10 cellular contexts compared by ENCODE assay signal in the genomic region with DNA sequence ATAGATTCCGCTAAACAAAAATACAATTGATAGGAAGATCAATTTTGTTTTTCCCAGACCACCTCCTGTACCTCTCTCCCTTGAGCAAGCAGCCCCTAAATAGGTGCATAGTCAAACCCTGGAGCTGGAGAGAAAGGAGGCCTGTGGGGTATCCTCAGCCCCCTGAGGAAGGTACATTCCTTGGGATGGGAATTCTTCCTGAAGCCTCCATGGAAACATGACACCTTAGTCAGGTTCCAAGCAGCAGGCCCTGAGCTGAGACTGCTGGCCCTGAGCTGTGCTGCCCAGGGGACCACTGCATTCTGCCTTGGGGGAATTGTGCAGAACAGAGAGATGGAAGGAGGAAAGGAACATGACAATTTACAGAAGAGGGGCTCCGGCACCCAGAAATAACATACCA. TPM values are rescaled to one million over a fixed set of nuclear protein-coding genes. Genes with fewer than 3 reads are reported as not detected.
DNase-seq lines count a peak whose midpoint lies in the region; TF ChIP-seq lines count a peak whose summit lies in the region.
"Had no signal": no experiment of that assay in that cellular context is flagged by ENCODE, and none has a peak within 500 bp of the region (broad histone marks: within the 10 kb centered on the region; RNA-seq: fewer than 3 reads in every experiment).

No MANE protein-coding gene starts in this region.

- peak; percentile 6 for DNase-seq in activated CD4-positive, CD25-positive, alpha-beta regulatory T cell treated with anti-CD3 and anti-CD28 coated beads, Interleukin-2, amount 50 U/mL, for 72 hours
- DNase-seq in activated CD4-positive, CD25-positive, alpha-beta regulatory T cell (lab: John Stamatoyannopoulos, UW): no peak
- DNase-seq in NCI-H69 (lab: John Stamatoyannopoulos, UW) (peak; percentile 18), coronary artery (ENCODE audit: low spot score) (peak; percentile 28), neural progenitor cell (ENCODE audit: low spot score) (peak; percentile 79), dorsolateral prefrontal cortex (no peak), GM03348 (ENCODE audit: low spot score) (no peak), HuH-7.5 (ENCODE audit: low spot score) (no peak)
- DNase-seq: activated CD4-positive, alpha-beta T cell treated with anti-CD3 and anti-CD28 coated beads for 48 hours; NCI-H1105 had no signal

- H3K4me1 Mint-ChIP-seq in neural progenitor cell: peaks cover 62% of the 10 kb centered on the region

- no peak overlapping the region for H2AFZ ChIP-seq in neural progenitor cell (replicated peaks)

- peaks cover 91% of the 10 kb centered on the region for H4K20me1 ChIP-seq in neural progenitor cell (ENCODE audit: low read depth)

- H3K79me2 ChIP-seq in neural progenitor cell (ENCODE audit: low read depth): peaks cover 99% of the 10 kb centered on the region

- peaks cover 12% of the 10 kb centered on the region for H3K36me3 Mint-ChIP-seq in neural progenitor cell

- H3K4me2 ChIP-seq in neural progenitor cell: peak overlapping the region; percentile 65

- H3K27ac Mint-ChIP-seq in neural progenitor cell: peak overlapping the region; percentile 53

- H3K4me3 ChIP-seq in coronary artery (no peak overlapping the region), neural progenitor cell (peak overlapping the region; percentile 18), dorsolateral prefrontal cortex (no peak overlapping the region)

- TF ChIP-seq CTCF in coronary artery (IDR thresholded peaks at IDR 0.05): no peak
- TF ChIP-seq CTCF in neural progenitor cell (IDR thresholded peaks at IDR 0.05): no peak
- no peak for TF ChIP-seq CTCF in dorsolateral prefrontal cortex (IDR thresholded peaks at IDR 0.05 in 54 of 56, conservative IDR thresholded peaks at IDR 0.05 in 2 of 56; ENCODE audit: low read depth in 1 of 56, partially characterized antibody in 56 of 56)

- H3K27ac ChIP-seq in coronary artery: no peak overlapping the region
- peak overlapping the region; percentile 87 for H3K27ac ChIP-seq in neural progenitor cell
- H3K27ac ChIP-seq in dorsolateral prefrontal cortex: no peak overlapping the region

- no peaks in the 10 kb centered on the region for H3K9me3 ChIP-seq in neural progenitor cell (ENCODE audit: low read depth)

- intact Hi-C loops in dorsolateral prefrontal cortex (cut with DNase I): no loop called here

- no peak overlapping the region for H3K4me3 Mint-ChIP-seq in neural progenitor cell

- no peaks in the 10 kb centered on the region for H3K27me3 Mint-ChIP-seq in neural progenitor cell (ENCODE audit: insufficient read depth, low read depth)

- peaks cover 67% of the 10 kb centered on the region for H3F3A ChIP-seq in neural progenitor cell (ENCODE audit: low read depth)

- H3K36me3 ChIP-seq in neural progenitor cell: no peaks in the 10 kb centered on the region

- H3K9ac ChIP-seq in neural progenitor cell: no peak overlapping the region

- H3K27me3 ChIP-seq in neural progenitor cell: no peaks in the 10 kb centered on the region
- no peaks in the 10 kb centered on the region for H3K27me3 ChIP-seq in dorsolateral prefrontal cortex

- H3K9me3 Mint-ChIP-seq in neural progenitor cell: no peaks in the 10 kb centered on the region

- H3K4me1 ChIP-seq in neural progenitor cell: peaks cover 50% of the 10 kb centered on the region

RNA-seq across cellular contexts. Expression of gene HNRNPF, which starts 7.4 kb away (rescaled TPM):
- total RNA-seq in neural progenitor cell (ENCODE audit: low replicate concordance) (175 and 180 TPM in 2 replicates), dorsolateral prefrontal cortex (100 to 1,000 TPM in 2 of 120 experiments, 10 to 100 TPM in 118; 39.3 to 109 (median 59.0) TPM)

RNA-seq across cellular contexts. Expression of gene FXYD4, which starts 30.2 kb away (rescaled TPM):
- total RNA-seq in neural progenitor cell (ENCODE audit: low replicate concordance): not detected in 2 replicates
- 10 to 100 TPM in 1 of 120 experiments, 1 to 10 TPM in 56, under 1 TPM in 3, not detected in 60; 0.84 to 12.4 (median 2.4) TPM for total RNA-seq in dorsolateral prefrontal cortex

RNA-seq across cellular contexts. Expression of gene ZNF487, which starts 35.3 kb away (rescaled TPM):
- total RNA-seq in neural progenitor cell (ENCODE audit: low replicate concordance) (2.0 and 3.5 TPM in 2 replicates), dorsolateral prefrontal cortex (10 to 100 TPM; 12.0 to 31.9 (median 20.8) TPM)

Comparison
In these comparisons a context has a peak if more than half of its experiments do, and no peak if none do; other contexts are left out.
1. DNase-seq: peak in activated CD4-positive, CD25-positive, alpha-beta regulatory T cell treated with anti-CD3 and anti-CD28 coated beads, Interleukin-2, amount 50 U/mL, for 72 hours (single experiment), NCI-H69 (single experiment), coronary artery (single experiment) and neural progenitor cell (single experiment); none in activated CD4-positive, CD25-positive, alpha-beta regulatory T cell (0 of 4), dorsolateral prefrontal cortex (0 of 10), GM03348 (single experiment) and HuH-7.5 (single experiment).